1 cellular context compared by ENCODE assay signal in genomic region chr7:158143196-158144120, GRCh38.
TF ChIP-seq lines count a peak whose summit lies in the region.

No MANE protein-coding gene starts in this region.

TF ChIP-seq in HepG2, 621 proteins besides CTCF, POLR2A, EP300 and RAD21 (continued from another document and continues in another):
- TF ChIP-seq UBTF (CRISPR knock-in tag; IDR thresholded peaks at IDR 0.05) (0 out of 2 replicates have a peak, but pooled peaks have one; percentile 30), ZNF510 (CRISPR knock-in tag; IDR thresholded peaks at IDR 0.05; ENCODE audit: low read depth) (no peak), GABPB1 (CRISPR knock-in tag; IDR thresholded peaks at IDR 0.05) (peak; percentile 74; the same call in 1 of the 2 replicates), ESRRA (CRISPR knock-in tag; IDR thresholded peaks at IDR 0.05; ENCODE audit: low read depth) (0 out of 2 replicates have a peak, but pooled peaks have one; percentile 42), DMTF1 (CRISPR knock-in tag; IDR thresholded peaks at IDR 0.05) (no peak), ASH2L (IDR thresholded peaks at IDR 0.05; ENCODE audit: insufficient read length, low read depth, low read length) (peak; percentile 42), ARNT (IDR thresholded peaks at IDR 0.05) (no peak), ZBTB40 (IDR thresholded peaks at IDR 0.05) (no peak), ZBTB40 (CRISPR knock-in tag; IDR thresholded peaks at IDR 0.05) (no peak; the same call in 1 of the 2 replicates), ETV5 (CRISPR knock-in tag; IDR thresholded peaks at IDR 0.05; ENCODE audit: borderline replicate concordance) (peak; percentile 48; the same call in 1 of the 2 replicates), TRIM24 (CRISPR knock-in tag; IDR thresholded peaks at IDR 0.05) (no peak), ZNF251 (CRISPR knock-in tag; IDR thresholded peaks at IDR 0.05) (no peak), SALL1 (CRISPR knock-in tag; IDR thresholded peaks at IDR 0.05) (peak; percentile 69; the same call in 1 of the 2 replicates), ZNF20 (CRISPR knock-in tag; IDR thresholded peaks at IDR 0.05) (no peak), NR2F2 (IDR thresholded peaks at IDR 0.05; ENCODE audit: borderline replicate concordance, low read depth) (no peak), SNAI1 (CRISPR knock-in tag; IDR thresholded peaks at IDR 0.05; ENCODE audit: borderline replicate concordance) (no peak), NR3C1 (CRISPR knock-in tag; IDR thresholded peaks at IDR 0.05) (no peak), GLI4 (CRISPR knock-in tag; IDR thresholded peaks at IDR 0.05; ENCODE audit: borderline replicate concordance) (no peak), SRSF1 (optimal IDR thresholded peaks at IDR 0.05; ENCODE audit: low read depth, low read length) (no peak), ZNF790 (CRISPR knock-in tag; IDR thresholded peaks at IDR 0.05; ENCODE audit: borderline replicate concordance) (no peak), ZBTB46 (CRISPR knock-in tag; IDR thresholded peaks at IDR 0.05; ENCODE audit: borderline replicate concordance) (no peak), ZBTB21 (CRISPR knock-in tag; IDR thresholded peaks at IDR 0.05) (peak; percentile 87), ZBTB7B (CRISPR knock-in tag; IDR thresholded peaks at IDR 0.05) (no peak), ZFX (CRISPR knock-in tag; IDR thresholded peaks at IDR 0.05; ENCODE audit: low read depth) (peak; percentile 49; the same call in 1 of the 2 replicates), TBX2 (CRISPR knock-in tag; IDR thresholded peaks at IDR 0.05; ENCODE audit: borderline replicate concordance) (peak; percentile 15; the same call in 1 of the 2 replicates), GABPA (IDR thresholded peaks at IDR 0.05; ENCODE audit: low read depth, low read length) (no peak), GABPA (CRISPR knock-in tag; IDR thresholded peaks at IDR 0.05; ENCODE audit: low read depth) (peak; percentile 70), THYN1 (CRISPR knock-in tag; IDR thresholded peaks at IDR 0.05; ENCODE audit: borderline replicate concordance, low read depth) (no peak), MIXL1 (CRISPR knock-in tag; IDR thresholded peaks at IDR 0.05) (no peak), NRL (CRISPR knock-in tag; IDR thresholded peaks at IDR 0.05; ENCODE audit: borderline replicate concordance) (no peak), ZNF12 (CRISPR knock-in tag; IDR thresholded peaks at IDR 0.05) (no peak), ZNF496 (CRISPR knock-in tag; IDR thresholded peaks at IDR 0.05; ENCODE audit: insufficient replicate concordance) (no peak), STAT5B (CRISPR knock-in tag; IDR thresholded peaks at IDR 0.05) (no peak), SOX6 (IDR thresholded peaks at IDR 0.05) (no peak), SOX6 (CRISPR knock-in tag; IDR thresholded peaks at IDR 0.05) (peak; percentile 92), SRSF9 (IDR thresholded peaks at IDR 0.05; ENCODE audit: borderline replicate concordance, insufficient read depth, low read depth, low read length, poor library complexity, severe bottlenecking) (no peak), ZNF3 (CRISPR knock-in tag; IDR thresholded peaks at IDR 0.05) (no peak), ZNF446 (CRISPR knock-in tag; IDR thresholded peaks at IDR 0.05) (no peak), ZNF891 (CRISPR knock-in tag; IDR thresholded peaks at IDR 0.05) (no peak), CBX5 (CRISPR knock-in tag; IDR thresholded peaks at IDR 0.05; ENCODE audit: borderline replicate concordance) (0 out of 2 replicates have a peak, but pooled peaks have one; percentile 42), PRDM4 (CRISPR knock-in tag; IDR thresholded peaks at IDR 0.05; ENCODE audit: borderline replicate concordance) (no peak), ZBTB2 (CRISPR knock-in tag; IDR thresholded peaks at IDR 0.05; ENCODE audit: low read depth) (no peak), ZNF576 (CRISPR knock-in tag; IDR thresholded peaks at IDR 0.05) (no peak), ZNF816 (CRISPR knock-in tag; IDR thresholded peaks at IDR 0.05; ENCODE audit: borderline replicate concordance) (no peak)
